ENCODE assay signal across 1 cellular context in the genomic region with DNA sequence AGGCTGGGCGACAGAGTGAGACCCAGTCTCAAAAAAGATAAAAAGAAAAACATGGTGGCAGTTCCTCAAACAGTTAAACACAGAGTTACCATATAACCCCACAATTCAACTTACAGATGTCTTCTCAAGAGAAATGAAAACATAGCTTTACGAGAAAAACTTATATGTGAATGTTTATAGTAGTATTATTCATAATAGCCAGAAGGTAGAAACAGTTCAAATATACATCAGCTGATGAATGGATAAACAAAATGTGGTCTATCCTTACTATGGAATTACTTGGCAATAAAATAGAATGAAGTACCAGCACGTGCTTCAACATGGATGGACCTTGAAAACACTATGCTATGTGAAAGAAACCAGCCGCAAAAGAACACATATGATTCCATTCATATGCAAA.
TF ChIP-seq lines count a peak whose summit lies in the region.

No MANE protein-coding gene starts in this region.

TF ChIP-seq in HEK293, 187 proteins besides CTCF, POLR2A, EP300 and RAD21:
- no peak for TF ChIP-seq KLF7 (tag by site-specific recombination; IDR thresholded peaks at IDR 0.05; ENCODE audit: borderline replicate concordance)
- TF ChIP-seq MZF1 (tag by site-specific recombination; IDR thresholded peaks at IDR 0.05; ENCODE audit: borderline replicate concordance) = no peak
- TF ChIP-seq, protein P1, sequence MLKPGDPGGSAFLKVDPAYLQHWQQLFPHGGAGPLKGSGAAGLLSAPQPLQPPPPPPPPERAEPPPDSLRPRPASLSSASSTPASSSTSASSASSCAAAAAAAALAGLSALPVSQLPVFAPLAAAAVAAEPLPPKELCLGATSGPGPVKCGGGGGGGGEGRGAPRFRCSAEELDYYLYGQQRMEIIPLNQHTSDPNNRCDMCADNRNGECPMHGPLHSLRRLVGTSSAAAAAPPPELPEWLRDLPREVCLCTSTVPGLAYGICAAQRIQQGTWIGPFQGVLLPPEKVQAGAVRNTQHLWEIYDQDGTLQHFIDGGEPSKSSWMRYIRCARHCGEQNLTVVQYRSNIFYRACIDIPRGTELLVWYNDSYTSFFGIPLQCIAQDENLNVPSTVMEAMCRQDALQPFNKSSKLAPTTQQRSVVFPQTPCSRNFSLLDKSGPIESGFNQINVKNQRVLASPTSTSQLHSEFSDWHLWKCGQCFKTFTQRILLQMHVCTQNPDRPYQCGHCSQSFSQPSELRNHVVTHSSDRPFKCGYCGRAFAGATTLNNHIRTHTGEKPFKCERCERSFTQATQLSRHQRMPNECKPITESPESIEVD (tag by site-specific recombination; IDR thresholded peaks at IDR 0.05) = peak; percentile 82
- TF ChIP-seq ZNF660 (tag by site-specific recombination; IDR thresholded peaks at IDR 0.05) = no peak
- TF ChIP-seq ZFP3 (tag by site-specific recombination; IDR thresholded peaks at IDR 0.05; ENCODE audit: low read depth) = no peak
